In genomic region chr11:111627591-111627990, GRCh38 we compare ENCODE assay signal across 13 cellular contexts.
"Had no signal": no experiment of that assay in that cellular context is flagged by ENCODE, and none has a peak within 500 bp of the region (broad histone marks: within the 10 kb centered on the region; RNA-seq: fewer than 3 reads in every experiment).

No MANE protein-coding gene starts in this region.

- ATAC-seq: activated CD4-positive, CD25-positive, alpha-beta regulatory T cell treated with anti-CD3 and anti-CD28 coated beads, Interleukin-2, amount 50 U/mL, for 24 hours; activated naive CD4-positive, alpha-beta T cell treated with anti-CD3 and anti-CD28 coated beads, Interleukin-2, amount 50 U/mL, for 72 hours; activated T-cell treated with anti-CD3 and anti-CD28 coated beads, Interleukin-2, amount 50 U/mL, for 4 hours; natural killer cell treated with Interleukin-12 subunit alpha and Interleukin-12 subunit beta and Interleukin-15 and Interleukin-18, amount 100 ng/mL, for 72 hours had no signal

- DNase-seq: activated CD4-positive, alpha-beta T cell treated with anti-CD3 and anti-CD28 coated beads, Interleukin-2, amount 50 U/mL, for 48 hours; activated effector memory CD4-positive, alpha-beta T cell treated with anti-CD3 and anti-CD28 coated beads, Interleukin-2, amount 50 U/mL, for 16 hours; activated T-cell treated with anti-CD3 and anti-CD28 coated beads, Interleukin-2, amount 50 U/mL, for 4 hours; amygdala; dorsolateral prefrontal cortex; hypothalamus; kidney glomerular epithelial cell; stimulated activated CD4-positive, alpha-beta T cell treated with anti-CD3 and anti-CD28 coated beads, Interleukin-4, amount 100 ng/mL, for 4 hours; SW 1271 had no signal

- H3K4me3 ChIP-seq: dorsolateral prefrontal cortex had no signal

- H3K27me3 ChIP-seq: dorsolateral prefrontal cortex had no signal

- H3K4me3 Mint-ChIP-seq: activated T-cell treated with anti-CD3 and anti-CD28 coated beads, Interleukin-2, amount 50 U/mL, for 4 hours; natural killer cell treated with Interleukin-12 subunit alpha and Interleukin-12 subunit beta and Interleukin-15 and Interleukin-18, amount 100 ng/mL, for 72 hours; T-helper 2 cell treated with Interferon-gamma antibody and Interleukin-4, amounts not matched to agents 5 μg/mL and 100 μg/mL, for 36 hours had no signal

- H3K27ac Mint-ChIP-seq: activated naive CD4-positive, alpha-beta T cell treated with anti-CD3 and anti-CD28 coated beads, Interleukin-2, amount 50 U/mL, for 72 hours; natural killer cell treated with Interleukin-12 subunit alpha and Interleukin-12 subunit beta and Interleukin-15 and Interleukin-18, amount 100 ng/mL, for 72 hours; T-helper 2 cell treated with Interferon-gamma antibody and Interleukin-4, amounts not matched to agents 5 μg/mL and 100 μg/mL, for 36 hours had no signal

- H3K27me3 Mint-ChIP-seq: natural killer cell treated with Interleukin-12 subunit alpha and Interleukin-12 subunit beta and Interleukin-15 and Interleukin-18, amount 100 ng/mL, for 72 hours had no signal
